In genomic region chr20:34302723-34303528, GRCh38 we compare ENCODE assay signal across 8 cellular contexts. TPM values are rescaled to one million over a fixed set of nuclear protein-coding genes. Genes with fewer than 3 reads are reported as not detected.
DNase-seq lines count a peak whose midpoint lies in the region; ATAC-seq and TF ChIP-seq lines count a peak whose summit lies in the region.

Gene AHCY, minus strand, starts transcription at chr20:34303355. Its CDS starts 85 bp downstream, at chr20:34303270.

- H3K27ac ChIP-seq in angular gyrus (ENCODE audit: low read depth, low read length) (peak within 1 kb of the TSS; percentile 80), right atrium auricular region (peak within 1 kb of the TSS; percentile 91 to 94), uterus (peak within 1 kb of the TSS; percentile 92 to 94)

- H3K9me3 ChIP-seq in T-helper 17 cell (ENCODE audit: control insufficient read depth, low read length, poor library complexity, severe bottlenecking): no peaks in the 10 kb centered on the region
- no peaks in the 10 kb centered on the region for H3K9me3 ChIP-seq in right atrium auricular region
- no peaks in the 10 kb centered on the region for H3K9me3 ChIP-seq in uterus

- H3K4me3 Mint-ChIP-seq in T-helper 17 cell: peak within 1 kb of the TSS; percentile 91

- H3K27me3 ChIP-seq in right atrium auricular region (no peaks in the 10 kb centered on the region), uterus (no peaks in the 10 kb centered on the region)

- no peaks in the 10 kb centered on the region for H3K27me3 Mint-ChIP-seq in T-helper 17 cell

- TF ChIP-seq POLR2A in GM15510 (IDR thresholded peaks at IDR 0.05; ENCODE audit: borderline replicate concordance, extremely low read depth, insufficient read length) (peak; percentile 87), uterus (IDR thresholded peaks at IDR 0.05) (peak in 1 of 2 donors; percentile 68)

- peak in 1 of 2 donors; percentile 28 for TF ChIP-seq CTCF in right atrium auricular region (IDR thresholded peaks at IDR 0.05)
- peak in 3 of 4 experiments; percentile 4 to 26 (median 6) for TF ChIP-seq CTCF in uterus (IDR thresholded peaks at IDR 0.05)

- peak; percentile 89 for ATAC-seq in HG02885 (IDR thresholded peaks at IDR 0.05; ENCODE audit: poor library complexity, unreplicated experiment)
- ATAC-seq in T-helper 17 cell: peak; percentile 94

- H3K36me3 ChIP-seq in right atrium auricular region: no peaks in the 10 kb centered on the region
- H3K36me3 ChIP-seq in uterus: no peaks in the 10 kb centered on the region

- peak within 1 kb of the TSS; percentile 93 for H3K27ac Mint-ChIP-seq in T-helper 17 cell

- no peaks in the 10 kb centered on the region for H3K36me3 Mint-ChIP-seq in T-helper 17 cell (ENCODE audit: low read depth)

- peaks cover 0 to 30% of the 10 kb centered on the region in 2 donors for H3K4me1 ChIP-seq in right atrium auricular region
- H3K4me1 ChIP-seq in uterus: no peaks in the 10 kb centered on the region

- peaks cover 5% of the 10 kb centered on the region for H3K4me1 Mint-ChIP-seq in T-helper 17 cell

- DNase-seq in NCI-H1694 treated with DMSO at 0.1 percent for 48 hours (lab: John Stamatoyannopoulos, UW): peak; percentile 84
- peak; percentile 84 to 89 (median 89) for DNase-seq in T-helper 17 cell
- peak; percentile 97 for DNase-seq in right atrium auricular region (ENCODE audit: low spot score)
- DNase-seq in pulmonary artery endothelial cell (ENCODE audit: low read depth, low spot score): peak; percentile 77
- DNase-seq in uterus: peak; percentile 95 to 96

- H3K4me3 ChIP-seq in right atrium auricular region (peak within 1 kb of the TSS; percentile 63 to 95), uterus (peak within 1 kb of the TSS; percentile 79 to 89)

- intact Hi-C loops in uterus (cut with DNase I; ENCODE audit: low total_unique reads): no loop called here

RNA-seq across cellular contexts. Expression of gene AHCY, which starts in this region (rescaled TPM):
- total RNA-seq in T-helper 17 cell: 10 to 100 TPM; 15.9 to 16.6 TPM
- 10 to 100 TPM; 51.9 to 59.7 TPM for total RNA-seq in right atrium auricular region
- total RNA-seq in pulmonary artery endothelial cell: 155 and 161 TPM in 2 replicates
- total RNA-seq in uterus: 10 to 100 TPM; 53.8 to 82.7 (median 73.3) TPM

Comparison
In these comparisons a context has a peak if more than half of its experiments do, and no peak if none do; other contexts are left out.
1. Peak in every context shown above with its lines: DNase-seq, ATAC-seq, H3K4me3 ChIP-seq and H3K27ac ChIP-seq.